2 cellular contexts compared by ENCODE assay signal in the genomic region with DNA sequence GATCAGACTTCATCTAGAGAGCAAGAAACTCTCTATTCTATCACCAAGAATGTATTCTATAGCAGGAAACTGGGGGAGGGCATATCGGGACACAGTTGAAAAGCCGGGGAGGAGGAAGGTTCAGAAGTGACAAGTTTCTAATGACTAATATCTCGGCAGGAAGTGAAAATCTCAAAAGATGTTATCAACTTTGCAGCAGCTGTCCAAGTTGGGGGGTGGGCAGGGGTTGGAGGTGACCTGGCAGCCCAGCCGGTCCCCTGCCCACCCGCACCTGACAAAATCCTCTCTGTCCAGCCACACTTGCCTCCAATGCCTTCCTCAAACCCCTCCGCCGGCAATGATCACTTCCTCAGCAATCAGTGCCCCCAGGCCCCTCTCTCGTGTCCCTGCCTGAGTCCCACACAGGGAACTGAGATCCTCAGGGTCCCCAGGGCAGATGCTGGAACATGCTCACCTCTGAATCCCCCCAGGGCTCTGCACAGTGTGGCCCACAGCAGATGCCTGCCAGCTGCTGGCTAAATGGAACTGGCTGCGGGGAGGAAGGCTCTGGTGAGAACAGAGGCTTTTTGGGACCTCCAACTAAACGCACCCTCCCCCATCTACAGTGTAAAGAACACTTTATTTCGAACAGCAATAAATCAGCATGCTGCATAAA.
TF ChIP-seq lines count a peak whose summit lies in the region.

No MANE protein-coding gene starts in this region.

TF ChIP-seq in SK-N-SH, 30 proteins besides CTCF, POLR2A, EP300 and RAD21 (continued from another document):
- TF ChIP-seq, protein P1, sequence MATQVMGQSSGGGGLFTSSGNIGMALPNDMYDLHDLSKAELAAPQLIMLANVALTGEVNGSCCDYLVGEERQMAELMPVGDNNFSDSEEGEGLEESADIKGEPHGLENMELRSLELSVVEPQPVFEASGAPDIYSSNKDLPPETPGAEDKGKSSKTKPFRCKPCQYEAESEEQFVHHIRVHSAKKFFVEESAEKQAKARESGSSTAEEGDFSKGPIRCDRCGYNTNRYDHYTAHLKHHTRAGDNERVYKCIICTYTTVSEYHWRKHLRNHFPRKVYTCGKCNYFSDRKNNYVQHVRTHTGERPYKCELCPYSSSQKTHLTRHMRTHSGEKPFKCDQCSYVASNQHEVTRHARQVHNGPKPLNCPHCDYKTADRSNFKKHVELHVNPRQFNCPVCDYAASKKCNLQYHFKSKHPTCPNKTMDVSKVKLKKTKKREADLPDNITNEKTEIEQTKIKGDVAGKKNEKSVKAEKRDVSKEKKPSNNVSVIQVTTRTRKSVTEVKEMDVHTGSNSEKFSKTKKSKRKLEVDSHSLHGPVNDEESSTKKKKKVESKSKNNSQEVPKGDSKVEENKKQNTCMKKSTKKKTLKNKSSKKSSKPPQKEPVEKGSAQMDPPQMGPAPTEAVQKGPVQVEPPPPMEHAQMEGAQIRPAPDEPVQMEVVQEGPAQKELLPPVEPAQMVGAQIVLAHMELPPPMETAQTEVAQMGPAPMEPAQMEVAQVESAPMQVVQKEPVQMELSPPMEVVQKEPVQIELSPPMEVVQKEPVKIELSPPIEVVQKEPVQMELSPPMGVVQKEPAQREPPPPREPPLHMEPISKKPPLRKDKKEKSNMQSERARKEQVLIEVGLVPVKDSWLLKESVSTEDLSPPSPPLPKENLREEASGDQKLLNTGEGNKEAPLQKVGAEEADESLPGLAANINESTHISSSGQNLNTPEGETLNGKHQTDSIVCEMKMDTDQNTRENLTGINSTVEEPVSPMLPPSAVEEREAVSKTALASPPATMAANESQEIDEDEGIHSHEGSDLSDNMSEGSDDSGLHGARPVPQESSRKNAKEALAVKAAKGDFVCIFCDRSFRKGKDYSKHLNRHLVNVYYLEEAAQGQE (IDR thresholded peaks at IDR 0.05; ENCODE audit: low read depth, low read length) = no peak
- TF ChIP-seq, protein P2, sequence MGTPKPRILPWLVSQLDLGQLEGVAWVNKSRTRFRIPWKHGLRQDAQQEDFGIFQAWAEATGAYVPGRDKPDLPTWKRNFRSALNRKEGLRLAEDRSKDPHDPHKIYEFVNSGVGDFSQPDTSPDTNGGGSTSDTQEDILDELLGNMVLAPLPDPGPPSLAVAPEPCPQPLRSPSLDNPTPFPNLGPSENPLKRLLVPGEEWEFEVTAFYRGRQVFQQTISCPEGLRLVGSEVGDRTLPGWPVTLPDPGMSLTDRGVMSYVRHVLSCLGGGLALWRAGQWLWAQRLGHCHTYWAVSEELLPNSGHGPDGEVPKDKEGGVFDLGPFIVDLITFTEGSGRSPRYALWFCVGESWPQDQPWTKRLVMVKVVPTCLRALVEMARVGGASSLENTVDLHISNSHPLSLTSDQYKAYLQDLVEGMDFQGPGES (IDR thresholded peaks at IDR 0.05; ENCODE audit: low read depth, low read length) = no peak
- TF ChIP-seq TAF1 (IDR thresholded peaks at IDR 0.05; ENCODE audit: borderline replicate concordance, low read depth, low read length) (no peak), ELF1 (IDR thresholded peaks at IDR 0.05) (no peak), USF2 (IDR thresholded peaks at IDR 0.05; ENCODE audit: borderline replicate concordance, low read depth, low read length) (no peak), TEAD4 (IDR thresholded peaks at IDR 0.05; ENCODE audit: borderline replicate concordance, insufficient read depth) (no peak), SMC3 (IDR thresholded peaks at IDR 0.05; ENCODE audit: low read depth, low read length) (no peak), NRF1 (IDR thresholded peaks at IDR 0.05; ENCODE audit: low read depth, low read length) (no peak), CHD2 (IDR thresholded peaks at IDR 0.05; ENCODE audit: low read length, partially characterized antibody) (no peak), RXRA (IDR thresholded peaks at IDR 0.05; ENCODE audit: borderline replicate concordance, low read depth) (no peak), MEF2A (IDR thresholded peaks at IDR 0.05; ENCODE audit: borderline replicate concordance, low read depth) (no peak), NFIC (IDR thresholded peaks at IDR 0.05; ENCODE audit: borderline replicate concordance) (no peak)

TF ChIP-seq in SK-N-SH treated with all-trans-retinoic acid at 6 μM for 48 hours, 23 proteins besides CTCF, POLR2A, EP300 and RAD21 (continued from another document):
- no peak for TF ChIP-seq CREB5 (CRISPR knock-in tag; IDR thresholded peaks at IDR 0.05; ENCODE audit: low read depth)
- no peak for TF ChIP-seq SNAI2 (CRISPR knock-in tag; IDR thresholded peaks at IDR 0.05)
- TF ChIP-seq ZNF565 (CRISPR knock-in tag; conservative IDR thresholded peaks at IDR 0.05; ENCODE audit: low read depth) = no peak
- no peak for TF ChIP-seq OSR1 (CRISPR knock-in tag; IDR thresholded peaks at IDR 0.05)
- TF ChIP-seq CSDC2 (CRISPR knock-in tag; IDR thresholded peaks at IDR 0.05) = no peak
- TF ChIP-seq TCF4 (CRISPR knock-in tag; IDR thresholded peaks at IDR 0.05; ENCODE audit: borderline replicate concordance) = no peak
- TF ChIP-seq, protein P3, sequence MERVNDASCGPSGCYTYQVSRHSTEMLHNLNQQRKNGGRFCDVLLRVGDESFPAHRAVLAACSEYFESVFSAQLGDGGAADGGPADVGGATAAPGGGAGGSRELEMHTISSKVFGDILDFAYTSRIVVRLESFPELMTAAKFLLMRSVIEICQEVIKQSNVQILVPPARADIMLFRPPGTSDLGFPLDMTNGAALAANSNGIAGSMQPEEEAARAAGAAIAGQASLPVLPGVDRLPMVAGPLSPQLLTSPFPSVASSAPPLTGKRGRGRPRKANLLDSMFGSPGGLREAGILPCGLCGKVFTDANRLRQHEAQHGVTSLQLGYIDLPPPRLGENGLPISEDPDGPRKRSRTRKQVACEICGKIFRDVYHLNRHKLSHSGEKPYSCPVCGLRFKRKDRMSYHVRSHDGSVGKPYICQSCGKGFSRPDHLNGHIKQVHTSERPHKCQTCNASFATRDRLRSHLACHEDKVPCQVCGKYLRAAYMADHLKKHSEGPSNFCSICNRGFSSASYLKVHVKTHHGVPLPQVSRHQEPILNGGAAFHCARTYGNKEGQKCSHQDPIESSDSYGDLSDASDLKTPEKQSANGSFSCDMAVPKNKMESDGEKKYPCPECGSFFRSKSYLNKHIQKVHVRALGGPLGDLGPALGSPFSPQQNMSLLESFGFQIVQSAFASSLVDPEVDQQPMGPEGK (CRISPR knock-in tag; IDR thresholded peaks at IDR 0.05; ENCODE audit: borderline replicate concordance) = no peak
- no peak for TF ChIP-seq ARNTL (CRISPR knock-in tag; IDR thresholded peaks at IDR 0.05; ENCODE audit: borderline replicate concordance, low read depth)
- TF ChIP-seq GLIS3 (CRISPR knock-in tag; IDR thresholded peaks at IDR 0.05) = no peak
- no peak for TF ChIP-seq ZNF70 (CRISPR knock-in tag; IDR thresholded peaks at IDR 0.05)
- no peak for TF ChIP-seq PPARA (CRISPR knock-in tag; IDR thresholded peaks at IDR 0.05; ENCODE audit: borderline replicate concordance)
